Comparison of ENCODE assay signal across 8 cellular contexts in genomic region chr13:49936085-49936942, GRCh38. TPM values are rescaled to one million over a fixed set of nuclear protein-coding genes. Genes with fewer than 3 reads are reported as not detected.
DNase-seq lines count a peak whose midpoint lies in the region; ATAC-seq and TF ChIP-seq lines count a peak whose summit lies in the region.

SPRYD7 (minus strand) TSS chr13:49936340; CDS start chr13:49936235, 105 bp downstream.

- peaks cover 6% of the 10 kb centered on the region for H3K4me1 Mint-ChIP-seq in WTC11

- ATAC-seq in GM19023 (IDR thresholded peaks at IDR 0.05; ENCODE audit: unreplicated experiment), result peak; percentile 98
- ATAC-seq in HG03196 (IDR thresholded peaks at IDR 0.05; ENCODE audit: unreplicated experiment), result peak; percentile 99
- ATAC-seq in WTC11, result peak; percentile 99

- no peaks in the 10 kb centered on the region for H3K9me3 Mint-ChIP-seq in WTC11

- peak within 1 kb of the TSS; percentile 88 for H3K27ac ChIP-seq in caudate nucleus (ENCODE audit: low read depth, low read length)

- TF ChIP-seq CTCF in WTC11 (IDR thresholded peaks at IDR 0.05), result peak; percentile 95

- peak within 1 kb of the TSS; percentile 88 for H3K4me3 Mint-ChIP-seq in WTC11

- H3K27me3 Mint-ChIP-seq in WTC11 (ENCODE audit: low read depth), result peaks cover 12% of the 10 kb centered on the region

- POLR2A ChIA-PET in WTC11 (lab: Charles Lee), result interaction anchor here (1.0 to 1.5 kb wide), 5 partner anchors 40 to 245 kb away, joined by 3 to 5 read pairs (median 3); partner anchors contain the start of genes EBPL, KPNA3 and TRIM13

- CTCF ChIA-PET in WTC11 (lab: Charles Lee), result interaction anchor here (0.6 to 2.0 kb wide), 50 partner anchors 9 to 1517 kb away, joined by 3 to 29 read pairs (median 4); partner anchors contain the start of genes EBPL, INTS6, KPNA3 and TRIM13

- peak; percentile 99 for DNase-seq in AG20443 (ENCODE audit: low spot score)
- peak; percentile 86 for DNase-seq in NCI-H2227 treated with DMSO at 0.1 percent for 48 hours (lab: John Stamatoyannopoulos, UW)
- peak; percentile 99 for DNase-seq in WTC11 (ENCODE audit: low spot score)
- peak; percentile 61 to 99 (median 96) for DNase-seq in caudate nucleus (lab: John Stamatoyannopoulos, UW)
- peak; percentile 95 for DNase-seq in inferior parietal cortex (ENCODE audit: extremely low spot score)
- DNase-seq in smooth muscle cell of the brain vasculature (ENCODE audit: low read depth, low spot score), result peak; percentile 93

- H3K27ac Mint-ChIP-seq in WTC11, result peak within 1 kb of the TSS; percentile 76; the same call in 1 of the 2 replicates

- no peaks in the 10 kb centered on the region for H3K36me3 Mint-ChIP-seq in WTC11

TF ChIP-seq in WTC11, 78 proteins besides CTCF, POLR2A, EP300 and RAD21 (continues in another document):
- no peak for TF ChIP-seq ELF4 (CRISPR knock-in tag; IDR thresholded peaks at IDR 0.05; ENCODE audit: low read depth)
- TF ChIP-seq GRHL2 (CRISPR knock-in tag; IDR thresholded peaks at IDR 0.05; ENCODE audit: insufficient replicate concordance, severe bottlenecking), result no peak
- no peak for TF ChIP-seq SMAD4 (CRISPR knock-in tag; IDR thresholded peaks at IDR 0.05)
- TF ChIP-seq PREB (CRISPR knock-in tag; IDR thresholded peaks at IDR 0.05; ENCODE audit: borderline replicate concordance), result no peak
- TF ChIP-seq NR1H2 (CRISPR knock-in tag; IDR thresholded peaks at IDR 0.05), result no peak
- TF ChIP-seq, protein P1, sequence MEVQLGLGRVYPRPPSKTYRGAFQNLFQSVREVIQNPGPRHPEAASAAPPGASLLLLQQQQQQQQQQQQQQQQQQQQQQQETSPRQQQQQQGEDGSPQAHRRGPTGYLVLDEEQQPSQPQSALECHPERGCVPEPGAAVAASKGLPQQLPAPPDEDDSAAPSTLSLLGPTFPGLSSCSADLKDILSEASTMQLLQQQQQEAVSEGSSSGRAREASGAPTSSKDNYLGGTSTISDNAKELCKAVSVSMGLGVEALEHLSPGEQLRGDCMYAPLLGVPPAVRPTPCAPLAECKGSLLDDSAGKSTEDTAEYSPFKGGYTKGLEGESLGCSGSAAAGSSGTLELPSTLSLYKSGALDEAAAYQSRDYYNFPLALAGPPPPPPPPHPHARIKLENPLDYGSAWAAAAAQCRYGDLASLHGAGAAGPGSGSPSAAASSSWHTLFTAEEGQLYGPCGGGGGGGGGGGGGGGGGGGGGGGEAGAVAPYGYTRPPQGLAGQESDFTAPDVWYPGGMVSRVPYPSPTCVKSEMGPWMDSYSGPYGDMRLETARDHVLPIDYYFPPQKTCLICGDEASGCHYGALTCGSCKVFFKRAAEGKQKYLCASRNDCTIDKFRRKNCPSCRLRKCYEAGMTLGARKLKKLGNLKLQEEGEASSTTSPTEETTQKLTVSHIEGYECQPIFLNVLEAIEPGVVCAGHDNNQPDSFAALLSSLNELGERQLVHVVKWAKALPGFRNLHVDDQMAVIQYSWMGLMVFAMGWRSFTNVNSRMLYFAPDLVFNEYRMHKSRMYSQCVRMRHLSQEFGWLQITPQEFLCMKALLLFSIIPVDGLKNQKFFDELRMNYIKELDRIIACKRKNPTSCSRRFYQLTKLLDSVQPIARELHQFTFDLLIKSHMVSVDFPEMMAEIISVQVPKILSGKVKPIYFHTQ (CRISPR knock-in tag; IDR thresholded peaks at IDR 0.05), result no peak
- TF ChIP-seq CBFB (CRISPR knock-in tag; IDR thresholded peaks at IDR 0.05; ENCODE audit: low read depth), result 0 out of 2 replicates have a peak, but pooled peaks have one; percentile 45
- TF ChIP-seq, protein P2, sequence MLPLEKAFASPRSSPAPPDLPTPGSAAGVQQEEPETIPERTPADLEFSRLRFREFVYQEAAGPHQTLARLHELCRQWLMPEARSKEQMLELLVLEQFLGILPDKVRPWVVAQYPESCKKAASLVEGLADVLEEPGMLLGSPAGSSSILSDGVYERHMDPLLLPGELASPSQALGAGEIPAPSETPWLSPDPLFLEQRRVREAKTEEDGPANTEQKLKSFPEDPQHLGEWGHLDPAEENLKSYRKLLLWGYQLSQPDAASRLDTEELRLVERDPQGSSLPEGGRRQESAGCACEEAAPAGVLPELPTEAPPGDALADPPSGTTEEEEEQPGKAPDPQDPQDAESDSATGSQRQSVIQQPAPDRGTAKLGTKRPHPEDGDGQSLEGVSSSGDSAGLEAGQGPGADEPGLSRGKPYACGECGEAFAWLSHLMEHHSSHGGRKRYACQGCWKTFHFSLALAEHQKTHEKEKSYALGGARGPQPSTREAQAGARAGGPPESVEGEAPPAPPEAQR (CRISPR knock-in tag; IDR thresholded peaks at IDR 0.05), result no peak
- TF ChIP-seq RORB (CRISPR knock-in tag; IDR thresholded peaks at IDR 0.05), result no peak
- TF ChIP-seq MXD4 (CRISPR knock-in tag; IDR thresholded peaks at IDR 0.05; ENCODE audit: borderline replicate concordance), result no peak
- peak; percentile 58; the same call in 1 of the 2 replicates for TF ChIP-seq ESRRA (CRISPR knock-in tag; IDR thresholded peaks at IDR 0.05; ENCODE audit: borderline replicate concordance)
- peak; percentile 77; the same call in 1 of the 2 replicates for TF ChIP-seq SMAD3 (CRISPR knock-in tag; IDR thresholded peaks at IDR 0.05; ENCODE audit: borderline replicate concordance)
- peak; percentile 70 for TF ChIP-seq ETV6 (CRISPR knock-in tag; IDR thresholded peaks at IDR 0.05)
- no peak for TF ChIP-seq EMX1 (CRISPR knock-in tag; IDR thresholded peaks at IDR 0.05)
- peak; percentile 77; the same call in 1 of the 2 replicates for TF ChIP-seq ZBTB21 (CRISPR knock-in tag; IDR thresholded peaks at IDR 0.05; ENCODE audit: borderline replicate concordance)
- peak; percentile 67; the same call in 1 of the 2 replicates for TF ChIP-seq FOXP1 (CRISPR knock-in tag; IDR thresholded peaks at IDR 0.05; ENCODE audit: borderline replicate concordance)
- TF ChIP-seq, protein P3, sequence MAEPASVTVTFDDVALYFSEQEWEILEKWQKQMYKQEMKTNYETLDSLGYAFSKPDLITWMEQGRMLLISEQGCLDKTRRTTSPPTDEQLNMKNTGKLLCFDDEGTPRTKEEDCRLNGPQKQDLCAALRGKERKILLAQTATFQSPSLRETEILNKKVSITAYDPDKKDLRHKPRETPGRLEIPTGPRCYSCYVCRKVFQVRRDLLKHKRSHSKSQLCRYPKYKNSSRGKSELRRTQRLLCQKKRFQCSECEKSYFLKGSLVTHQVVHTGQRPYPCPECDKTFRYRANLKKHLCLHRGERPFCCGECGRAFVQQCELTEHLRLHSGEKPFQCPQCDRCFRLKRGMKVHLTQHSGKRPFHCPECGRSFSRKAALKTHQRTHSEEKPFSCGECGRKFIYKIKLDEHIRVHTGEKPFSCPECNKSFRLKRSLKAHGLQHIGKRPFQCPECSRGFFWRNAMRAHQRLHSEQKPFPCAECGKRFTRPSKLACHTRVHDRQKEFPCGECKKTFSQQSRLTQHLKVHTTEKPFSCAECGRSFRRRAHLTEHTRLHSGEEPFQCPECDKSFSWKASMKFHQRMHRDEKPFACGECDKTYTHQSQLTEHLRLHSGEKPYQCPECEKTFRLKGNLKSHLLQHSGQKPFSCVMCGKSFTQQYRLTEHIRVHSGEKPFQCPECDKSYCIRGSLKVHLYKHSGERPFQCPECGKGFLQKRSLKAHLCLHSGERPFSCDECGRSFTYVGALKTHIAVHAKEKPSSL (CRISPR knock-in tag; conservative IDR thresholded peaks at IDR 0.05), result no peak
- TF ChIP-seq, protein P4, sequence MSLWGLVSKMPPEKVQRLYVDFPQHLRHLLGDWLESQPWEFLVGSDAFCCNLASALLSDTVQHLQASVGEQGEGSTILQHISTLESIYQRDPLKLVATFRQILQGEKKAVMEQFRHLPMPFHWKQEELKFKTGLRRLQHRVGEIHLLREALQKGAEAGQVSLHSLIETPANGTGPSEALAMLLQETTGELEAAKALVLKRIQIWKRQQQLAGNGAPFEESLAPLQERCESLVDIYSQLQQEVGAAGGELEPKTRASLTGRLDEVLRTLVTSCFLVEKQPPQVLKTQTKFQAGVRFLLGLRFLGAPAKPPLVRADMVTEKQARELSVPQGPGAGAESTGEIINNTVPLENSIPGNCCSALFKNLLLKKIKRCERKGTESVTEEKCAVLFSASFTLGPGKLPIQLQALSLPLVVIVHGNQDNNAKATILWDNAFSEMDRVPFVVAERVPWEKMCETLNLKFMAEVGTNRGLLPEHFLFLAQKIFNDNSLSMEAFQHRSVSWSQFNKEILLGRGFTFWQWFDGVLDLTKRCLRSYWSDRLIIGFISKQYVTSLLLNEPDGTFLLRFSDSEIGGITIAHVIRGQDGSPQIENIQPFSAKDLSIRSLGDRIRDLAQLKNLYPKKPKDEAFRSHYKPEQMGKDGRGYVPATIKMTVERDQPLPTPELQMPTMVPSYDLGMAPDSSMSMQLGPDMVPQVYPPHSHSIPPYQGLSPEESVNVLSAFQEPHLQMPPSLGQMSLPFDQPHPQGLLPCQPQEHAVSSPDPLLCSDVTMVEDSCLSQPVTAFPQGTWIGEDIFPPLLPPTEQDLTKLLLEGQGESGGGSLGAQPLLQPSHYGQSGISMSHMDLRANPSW (CRISPR knock-in tag; conservative IDR thresholded peaks at IDR 0.05; ENCODE audit: low read depth), result no peak
- no peak for TF ChIP-seq PRRX2 (CRISPR knock-in tag; IDR thresholded peaks at IDR 0.05)
- TF ChIP-seq RELA (CRISPR knock-in tag; IDR thresholded peaks at IDR 0.05; ENCODE audit: borderline replicate concordance), result peak; percentile 76; the same call in 1 of the 2 replicates

RNA-seq across cellular contexts. Expression of gene SPRYD7, which starts in this region (rescaled TPM):
- 3.0 to 3.8 TPM (median 3.1 TPM) in 3 replicates for total RNA-seq in WTC11 (2021)

Comparison
In these comparisons a context has a peak if more than half of its experiments do, and no peak if none do; other contexts are left out.
1. Peak in every context shown above with its lines: DNase-seq, ATAC-seq and H3K27ac ChIP-seq.